ENCODE assay signal across 10 cellular contexts in the genomic region with DNA sequence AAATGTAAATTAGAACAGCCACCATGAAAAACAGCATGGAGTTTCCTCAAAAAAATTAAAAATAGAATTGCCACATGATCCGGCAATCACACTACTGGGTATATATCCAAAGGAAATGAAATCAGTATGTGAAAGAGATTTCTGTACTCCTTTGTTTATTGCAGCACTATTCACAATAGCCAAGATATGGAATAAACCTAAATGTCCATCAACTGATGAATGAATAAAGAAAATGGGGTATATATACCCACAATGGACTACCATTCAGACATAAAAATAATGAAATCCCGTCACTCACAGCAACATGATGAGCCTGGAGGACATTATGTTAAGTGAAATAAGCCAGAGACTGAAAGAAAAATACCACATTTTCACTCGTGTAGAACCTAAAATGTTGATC.
"Had no signal": no experiment of that assay in that cellular context is flagged by ENCODE, and none has a peak within 500 bp of the region (broad histone marks: within the 10 kb centered on the region; RNA-seq: fewer than 3 reads in every experiment).

No MANE protein-coding gene starts in this region.

- H3K27ac ChIP-seq: GM23248, HL-60 had no signal

- H3K36me3 Mint-ChIP-seq: IgD-negative memory B cell had no signal

- FAIRE-seq: HepG2 had no signal

- H3K9me3 Mint-ChIP-seq: HFFc6 had no signal

- H3K4me1 ChIP-seq: HAP-1 had no signal

- DNase-seq: GM23248, GOT3, H7, HFFc6, KBM-7 had no signal

- H3K4me3 ChIP-seq: GM23248, HAP-1 had no signal

- H3K4me3 Mint-ChIP-seq: HFFc6, IgD-negative memory B cell had no signal

- H3K27ac Mint-ChIP-seq: HFFc6, IgD-negative memory B cell had no signal

- H3K9me3 ChIP-seq: HAP-1 had no signal

- H2AFZ ChIP-seq: GM23248 had no signal

- ATAC-seq: HCT116, HepG2 had no signal

- H3K36me3 ChIP-seq: HAP-1 had no signal
